In the genomic region with DNA sequence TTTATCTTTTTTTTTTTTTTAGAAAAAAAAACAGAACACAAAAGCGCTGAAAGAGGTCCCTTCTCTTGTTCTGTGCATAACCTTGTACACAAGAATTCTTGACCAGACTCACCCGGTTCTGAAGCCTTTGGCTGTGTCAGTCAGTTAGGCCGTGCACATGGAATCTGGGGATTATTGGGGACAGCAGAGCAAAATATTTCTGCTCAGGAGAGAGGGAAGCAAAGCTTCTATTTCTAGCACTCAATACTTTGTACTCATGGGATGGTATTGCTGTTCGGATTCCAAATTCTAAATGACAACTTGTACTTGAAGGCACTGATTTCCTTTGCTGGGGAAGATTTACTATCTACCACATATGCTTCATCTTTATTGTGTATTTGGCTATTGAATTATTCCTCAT, we compare ENCODE assay signal across 29 cellular contexts.
"Had no signal": no experiment of that assay in that cellular context is flagged by ENCODE, and none has a peak within 500 bp of the region (broad histone marks: within the 10 kb centered on the region; RNA-seq: fewer than 3 reads in every experiment).

No MANE protein-coding gene starts in this region.

- H3K4me1 ChIP-seq: foreskin keratinocyte, gastrocnemius medialis had no signal

- H3K36me3 ChIP-seq: ascending aorta, breast epithelium, cardiac muscle cell, esophagus muscularis mucosa, gastrocnemius medialis had no signal

- DNase-seq: activated CD4-positive, alpha-beta memory T cell treated with anti-CD3 and anti-CD28 coated beads, Interleukin-2, amount 10 ng/mL, durations not matched to agents 7 days and 5 days; activated CD4-positive, alpha-beta T cell treated with anti-CD3 and anti-CD28 coated beads for 1 hour; activated CD4-positive, alpha-beta T cell treated with anti-CD3 and anti-CD28 coated beads for 4 hours; activated CD4-positive, alpha-beta T cell treated with anti-CD3 and anti-CD28 coated beads, Interleukin-2, amount 10 ng/mL, durations not matched to agents 7 days and 5 days; activated CD4-positive, alpha-beta T cell treated with anti-CD3 and anti-CD28 coated beads, Interleukin-2, amount 50 U/mL, for 4 hours; activated CD8-positive, alpha-beta memory T cell treated with anti-CD3 and anti-CD28 coated beads, Interleukin-2, amount 50 U/mL, for 48 hours; activated gamma-delta T cell; activated naive CD4-positive, alpha-beta T cell; activated naive CD4-positive, alpha-beta T cell treated with anti-CD3 and anti-CD28 coated beads, Interleukin-2, amount 10 ng/mL, durations not matched to agents 7 days and 5 days; activated naive CD8-positive, alpha-beta T cell treated with anti-CD3 and anti-CD28 coated beads, Interleukin-2, amount 10 ng/mL, durations not matched to agents 7 days and 5 days; activated T-cell treated with anti-CD3 and anti-CD28 coated beads for 4 hours; activated T-cell treated with anti-CD3 and anti-CD28 coated beads, Interleukin-2, amount 50 U/mL, for 24 hours; activated T-cell treated with anti-CD3 and anti-CD28 coated beads, Interleukin-2, amount 50 U/mL, for 72 hours; cortex of kidney; dermis blood vessel endothelial cell; effector CD4-positive, alpha-beta T cell; effector memory CD8-positive, alpha-beta T cell; erythroblast; gastrocnemius medialis; glutamatergic neuron; T-helper 2 cell had no signal

- H3K27me3 ChIP-seq: ascending aorta, breast epithelium, cardiac muscle cell, esophagus muscularis mucosa, foreskin keratinocyte, gastrocnemius medialis had no signal

- H3K9me3 ChIP-seq: ascending aorta, breast epithelium, esophagus muscularis mucosa, gastrocnemius medialis had no signal

- H3K4me3 ChIP-seq: ascending aorta, breast epithelium, cardiac muscle cell, esophagus muscularis mucosa, gastrocnemius medialis had no signal

- ATAC-seq: activated naive CD4-positive, alpha-beta T cell treated with anti-CD3 and anti-CD28 coated beads, Interleukin-2, amount 50 U/mL, for 72 hours; activated T-cell treated with anti-CD3 and anti-CD28 coated beads, Interleukin-2, amount 50 U/mL, for 72 hours; effector memory CD8-positive, alpha-beta T cell; foreskin keratinocyte; gastrocnemius medialis; WTC11 had no signal

- H3K27ac ChIP-seq: ascending aorta, breast epithelium, cardiac muscle cell, esophagus muscularis mucosa, foreskin keratinocyte, gastrocnemius medialis, VCaP had no signal
